26 cellular contexts compared by ENCODE assay signal in genomic region chr14:85154714-85155113, GRCh38.
"Had no signal": no experiment of that assay in that cellular context is flagged by ENCODE, and none has a peak within 500 bp of the region (broad histone marks: within the 10 kb centered on the region; RNA-seq: fewer than 3 reads in every experiment).

No MANE protein-coding gene starts in this region.

- H3K36me3 ChIP-seq: neural progenitor cell, ovary, right lobe of liver, sigmoid colon, stomach, thoracic aorta, thyroid gland, tibial nerve, upper lobe of left lung, vagina had no signal

- H2AFZ ChIP-seq: neural progenitor cell, parathyroid adenoma had no signal

- H3K9me3 ChIP-seq: ovary, psoas muscle, right lobe of liver, sigmoid colon, stomach, thoracic aorta, thyroid gland, tibial nerve, upper lobe of left lung, vagina had no signal

- ATAC-seq: natural killer cell; psoas muscle; right cardiac atrium; right lobe of liver; stimulated activated effector memory CD8-positive, alpha-beta T cell treated with anti-CD3 and anti-CD28 coated beads, Interleukin-12 subunit alpha, Interleukin-12 subunit beta, amount 100 ng/mL, for 72 hours; stimulated activated naive B cell treated with anti-CD40 and anti-IgM and Interleukin-4, amounts not matched to agents 10 μg/mL and 1 μg/mL and 100 μg/mL, for 72 hours had no signal

- H3K79me2 ChIP-seq: parathyroid adenoma had no signal

- H3K4me1 ChIP-seq: neural progenitor cell, parathyroid adenoma, psoas muscle, right lobe of liver, sigmoid colon, stomach, thyroid gland, upper lobe of left lung, vagina had no signal

- H3K4me3 ChIP-seq: neural progenitor cell, ovary, psoas muscle, right lobe of liver, sigmoid colon, stomach, thoracic aorta, thyroid gland, tibial nerve, upper lobe of left lung, vagina had no signal

- H3K27me3 ChIP-seq: neural progenitor cell, ovary, right lobe of liver, sigmoid colon, stomach, thyroid gland, tibial nerve, upper lobe of left lung, vagina had no signal

- FAIRE-seq: small intestine, urothelium cell line had no signal

- DNase-seq: natural killer cell; occipital lobe; ovary; posterior cingulate gyrus; psoas muscle; right cardiac atrium; right lobe of liver; sigmoid colon; small intestine; stimulated activated CD4-positive, alpha-beta T cell treated with anti-CD3 and anti-CD28 coated beads, Interleukin-15, amount 100 ng/mL, for 24 hours; stimulated activated CD4-positive, alpha-beta T cell treated with anti-CD3 and anti-CD28 coated beads, Interleukin-2, amount 100 ng/mL, for 24 hours; stimulated activated CD4-positive, alpha-beta T cell treated with anti-CD3 and anti-CD28 coated beads, Interleukin-2, amount 100 ng/mL, for 48 hours; stimulated activated CD4-positive, alpha-beta T cell treated with anti-CD3 and anti-CD28 coated beads, Interleukin-4, amount 100 ng/mL, for 24 hours; stimulated activated naive B cell treated with anti-CD40 and anti-IgM and Interleukin-4, amounts not matched to agents 10 μg/mL and 1 μg/mL and 100 μg/mL, for 72 hours; stimulated activated naive CD4-positive, alpha-beta T cell treated with Interleukin-2 at 50 U/mL for 16 hours; stomach; thyroid gland; trophoblast cell; upper lobe of left lung had no signal

- H3K4me2 ChIP-seq: neural progenitor cell had no signal

- H3K9ac ChIP-seq: neural progenitor cell, parathyroid adenoma had no signal

- H3K27ac ChIP-seq: neural progenitor cell, ovary, parathyroid adenoma, psoas muscle, right lobe of liver, sigmoid colon, stomach, thoracic aorta, thyroid gland, tibial nerve, upper lobe of left lung, vagina had no signal
